8 cellular contexts compared by ENCODE assay signal in genomic region chr7:102434039-102434481, GRCh38. TPM values are rescaled to one million over a fixed set of nuclear protein-coding genes. Genes with fewer than 3 reads are reported as not detected.
DNase-seq lines count a peak whose midpoint lies in the region; ATAC-seq and TF ChIP-seq lines count a peak whose summit lies in the region.

No MANE protein-coding gene starts in this region.

- H3K27ac ChIP-seq in PC-3 (ENCODE audit: low read length) = no peak overlapping the region

- H3K9ac ChIP-seq in PC-3 (ENCODE audit: low read length) = peak overlapping the region; percentile 75

- peak overlapping the region; percentile 90 for H3K4me3 Mint-ChIP-seq in nephron progenitor cell

- peaks cover 15% of the 10 kb centered on the region for H3K4me1 ChIP-seq in PC-3 (ENCODE audit: insufficient read depth, low read length)

- H3K27me3 ChIP-seq in PC-3 (ENCODE audit: low read length) = no peaks in the 10 kb centered on the region

- no peaks in the 10 kb centered on the region for H3K9me3 Mint-ChIP-seq in nephron progenitor cell

- CTCF ChIA-PET in PC-3 (lab: Charles Lee) = interaction anchor here (0.6 kb wide), 1 partner anchor 16 kb away, joined by 6 read pairs; no protein-coding TSS in a partner anchor

- H2AFZ ChIP-seq in PC-3 (ENCODE audit: low read length) = peak overlapping the region; percentile 84

- H3K36me3 ChIP-seq in PC-3 (ENCODE audit: low read depth, low read length) = no peaks in the 10 kb centered on the region

- ATAC-seq in GM21529 (IDR thresholded peaks at IDR 0.05; ENCODE audit: unreplicated experiment) (peak; percentile 9), PC-3 (peak; percentile 13), HG03025 (IDR thresholded peaks at IDR 0.05; ENCODE audit: low FRiP score, unreplicated experiment) (no peak)

- no peak overlapping the region for H3K27ac Mint-ChIP-seq in nephron progenitor cell

- H3K9me3 ChIP-seq in PC-3 (ENCODE audit: low read length) = no peaks in the 10 kb centered on the region

- POLR2A ChIA-PET in PC-3 (lab: Charles Lee; ENCODE audit: unreplicated experiment) = interaction anchor here (0.6 kb wide), 2 partner anchors 16 to 228 kb away, joined by 3 to 6 read pairs; no protein-coding TSS in a partner anchor

- TF ChIP-seq CTCF in PC-3 (conservative IDR thresholded peaks at IDR 0.05; ENCODE audit: low read depth, low read length) (no peak), nephron progenitor cell (IDR thresholded peaks at IDR 0.05) (no peak)

- peak overlapping the region; percentile 94 for H3K4me2 ChIP-seq in PC-3 (ENCODE audit: low read length)

- intact Hi-C loops in PC-3 (cut with micrococcal nuclease) = no loop called here

- H3K36me3 Mint-ChIP-seq in nephron progenitor cell (ENCODE audit: low read depth) = peaks cover 10% of the 10 kb centered on the region

- DNase-seq in PC-3 (peak; percentile 9), nephron progenitor cell (no peak), DMS153 treated with DMSO at 0.1 percent for 48 hours (lab: John Stamatoyannopoulos, UW; ENCODE audit: unreplicated experiment) (no peak), NCI-H1436 (lab: John Stamatoyannopoulos, UW) (no peak)
- DNase-seq in effector CD4-positive, alpha-beta T cell = peak; percentile 7
- no peak for DNase-seq in stimulated activated CD4-positive, alpha-beta T cell treated with anti-CD3 and anti-CD28 coated beads, Interleukin-4, amount 100 ng/mL, for 24 hours

- H3K4me1 Mint-ChIP-seq in nephron progenitor cell = peaks cover 49% of the 10 kb centered on the region

- no peaks in the 10 kb centered on the region for H3K79me2 ChIP-seq in PC-3 (ENCODE audit: low read length)

- H3K27me3 Mint-ChIP-seq in nephron progenitor cell (ENCODE audit: low read depth, poor library complexity) = no peaks in the 10 kb centered on the region

- H3K4me3 ChIP-seq in PC-3 (ENCODE audit: low read length) = peak overlapping the region; percentile 82

- no peaks in the 10 kb centered on the region for H3K9me2 ChIP-seq in PC-3 (replicated peaks; ENCODE audit: low read length)

- H4K20me1 ChIP-seq in PC-3 (ENCODE audit: low read length) = no peaks in the 10 kb centered on the region

- peaks cover 6% of the 10 kb centered on the region for H3F3A ChIP-seq in PC-3 (ENCODE audit: low read length, unreplicated experiment)

- BruUV-seq in PC-3 (replicated peaks; lab: Mats Ljungman, UMichigan) = TSS peak; percentile 36

RNA-seq across cellular contexts. Expression of gene ORAI2, which starts 0.7 kb away (rescaled TPM):
- 20.8 and 21.5 TPM in 2 replicates for total RNA-seq in PC-3 (2014; rRNA removed)

RNA-seq across cellular contexts. Expression of gene ALKBH4, which starts 30.6 kb away (rescaled TPM):
- 21.3 and 31.0 TPM in 2 replicates for total RNA-seq in PC-3 (2014; rRNA removed)

RNA-seq across cellular contexts. Expression of gene LRWD1, which starts 30.7 kb away (rescaled TPM):
- 41.8 and 69.5 TPM in 2 replicates for total RNA-seq in PC-3 (2014; rRNA removed)

RNA-seq across cellular contexts. Expression of gene PRKRIP1, which starts 37.9 kb away (rescaled TPM):
- 28.9 and 49.4 TPM in 2 replicates for total RNA-seq in PC-3 (2014; rRNA removed)

RNA-seq across cellular contexts. Expression of gene POLR2J, which starts 44.7 kb away (rescaled TPM):
- total RNA-seq in PC-3 (2014; rRNA removed) = 71.6 and 101 TPM in 2 replicates

Comparison
In these comparisons a context has a peak if more than half of its experiments do, and no peak if none do; other contexts are left out.
1. DNase-seq: peak in PC-3 (single experiment) and effector CD4-positive, alpha-beta T cell (single experiment); none in nephron progenitor cell (single experiment), stimulated activated CD4-positive, alpha-beta T cell treated with anti-CD3 and anti-CD28 coated beads, Interleukin-4, amount 100 ng/mL, for 24 hours (single experiment), DMS153 treated with DMSO at 0.1 percent for 48 hours (single experiment) and NCI-H1436 (single experiment).